In the genomic region with DNA sequence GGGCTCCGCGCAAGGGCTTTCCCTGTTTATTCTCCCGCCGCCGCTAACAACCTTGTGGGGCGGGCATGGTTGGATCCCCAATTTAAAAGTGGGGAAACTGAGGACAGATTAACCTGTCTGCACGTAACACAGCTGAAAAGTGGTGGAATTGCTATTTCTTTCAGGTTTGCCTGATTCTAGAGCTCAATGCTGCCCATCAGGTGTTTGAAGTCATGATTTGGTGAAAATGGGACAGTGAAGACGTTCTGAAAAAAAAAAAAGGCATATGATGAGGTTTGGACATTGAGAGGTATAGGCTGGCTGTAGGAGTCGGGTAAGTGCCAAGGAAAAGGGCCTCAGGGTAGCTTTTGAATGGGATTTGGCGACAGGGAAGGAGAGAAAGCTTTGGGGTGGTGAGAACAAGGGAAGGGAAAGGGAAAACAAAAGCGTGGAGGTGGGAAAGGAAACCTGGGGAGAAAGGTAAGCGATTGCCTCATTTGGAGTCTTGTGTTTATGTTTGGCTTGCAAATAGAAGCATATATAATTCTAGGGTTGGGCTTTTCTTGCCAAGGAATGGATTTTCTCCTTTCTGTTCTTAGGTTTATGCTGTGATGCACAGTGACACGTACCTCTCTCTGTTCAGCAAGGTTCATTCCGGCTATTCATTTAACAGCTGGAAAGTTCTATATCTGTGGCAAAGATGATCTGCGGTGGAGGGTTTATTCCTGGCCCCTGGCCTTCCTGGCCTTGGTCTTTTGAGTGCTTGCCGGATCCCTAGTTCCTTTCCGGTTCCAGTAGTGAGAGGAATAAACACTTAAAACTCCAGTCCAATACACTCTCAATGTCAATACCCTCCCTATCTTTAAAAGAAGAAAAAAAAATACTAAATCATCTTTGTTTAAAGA, we compare ENCODE assay signal across 7 cellular contexts. TPM values are rescaled to one million over a fixed set of nuclear protein-coding genes. Genes with fewer than 3 reads are reported as not detected.
DNase-seq lines count a peak whose midpoint lies in the region; ATAC-seq and TF ChIP-seq lines count a peak whose summit lies in the region.

No MANE protein-coding gene starts in this region.

- H3K4me3 ChIP-seq in GM23338, result peak overlapping the region; percentile 88
- peak overlapping the region; percentile 52 to 69 (median 62) for H3K4me3 ChIP-seq in Peyer's patch
- H3K4me3 ChIP-seq in esophagus squamous epithelium, result peak overlapping the region; percentile 43 to 81 (median 61)
- H3K4me3 ChIP-seq in retinal pigment epithelial cell (ENCODE audit: low read length), result peak overlapping the region; percentile 89

- intact Hi-C loops in esophagus squamous epithelium (cut with DNase I), result no loop called here

- H3K4me2 ChIP-seq in GM23338, result peak overlapping the region; percentile 100

- DNase-seq in GM23338 (ENCODE audit: low spot score) (no peak), Peyer's patch (no peak), esophagus squamous epithelium (lab: John Stamatoyannopoulos, UW) (no peak), retinal pigment epithelial cell (ENCODE audit: low read depth) (no peak), iPS-NIHi11 (ENCODE audit: low spot score) (no peak), NCI-H2227 treated with DMSO at 0.1 percent for 48 hours (lab: John Stamatoyannopoulos, UW) (no peak)

- peaks cover 11% of the 10 kb centered on the region for H4K20me1 ChIP-seq in GM23338 (replicated peaks; ENCODE audit: insufficient read depth)

- H3K9me3 Mint-ChIP-seq in GM23338, result no peaks in the 10 kb centered on the region

- peak overlapping the region; percentile 77 for H3K4me3 Mint-ChIP-seq in GM23338

- TF ChIP-seq POLR2A in Peyer's patch (IDR thresholded peaks at IDR 0.05) (no peak), esophagus squamous epithelium (IDR thresholded peaks at IDR 0.05) (no peak)

- 5 to 8% methylated on average over 16 to 17 of the region's 17 CpGs for WGBS in esophagus squamous epithelium, 2 donors

- H3K79me2 ChIP-seq in GM23338 (replicated peaks; ENCODE audit: insufficient read depth), result peaks cover 15% of the 10 kb centered on the region

- H3K9me2 ChIP-seq in GM23338 (ENCODE audit: insufficient read depth), result no peaks in the 10 kb centered on the region

- peak overlapping the region; percentile 93 for H2AFZ ChIP-seq in GM23338

- peaks cover 46% of the 10 kb centered on the region for H3K4me1 Mint-ChIP-seq in GM23338

- TF ChIP-seq CTCF in GM23338 (conservative IDR thresholded peaks at IDR 0.05; ENCODE audit: low read depth in 2 of 2), result no peak
- no peak for TF ChIP-seq CTCF in Peyer's patch (IDR thresholded peaks at IDR 0.05)
- TF ChIP-seq CTCF in esophagus squamous epithelium (IDR thresholded peaks at IDR 0.05), result no peak
- TF ChIP-seq CTCF in retinal pigment epithelial cell (conservative IDR thresholded peaks at IDR 0.05; ENCODE audit: low read depth, low read length), result no peak

- peaks cover 10% of the 10 kb centered on the region for H3F3A ChIP-seq in GM23338 (replicated peaks; ENCODE audit: low read depth)

- H3K27ac Mint-ChIP-seq in GM23338, result 0 out of 2 replicates have a peak overlapping the region, but pooled peaks have one; percentile 0

- no peaks in the 10 kb centered on the region for H3K9me3 ChIP-seq in Peyer's patch
- no peaks in the 10 kb centered on the region for H3K9me3 ChIP-seq in esophagus squamous epithelium

- H3K27me3 ChIP-seq in GM23338 (ENCODE audit: insufficient read depth) (peaks cover 14% of the 10 kb centered on the region), Peyer's patch (no peaks in the 10 kb centered on the region), esophagus squamous epithelium (no peaks in the 10 kb centered on the region)

- peak overlapping the region; percentile 39; the same call in 1 of the 2 replicates for H3K27ac ChIP-seq in GM23338 (ENCODE audit: low read depth)
- peak overlapping the region; percentile 76 to 100 (median 98) for H3K27ac ChIP-seq in Peyer's patch
- peak overlapping the region; percentile 82 to 97 (median 88) for H3K27ac ChIP-seq in esophagus squamous epithelium

- no peaks in the 10 kb centered on the region for H3K36me3 ChIP-seq in GM23338 (ENCODE audit: insufficient read depth)
- H3K36me3 ChIP-seq in Peyer's patch, result no peaks in the 10 kb centered on the region
- no peaks in the 10 kb centered on the region for H3K36me3 ChIP-seq in esophagus squamous epithelium

- H3K4me1 ChIP-seq in GM23338 (ENCODE audit: insufficient read depth), result peaks cover 25% of the 10 kb centered on the region
- H3K4me1 ChIP-seq in Peyer's patch, result peaks cover 0 to 28% (median 8%) of the 10 kb centered on the region in 4 donors
- H3K4me1 ChIP-seq in esophagus squamous epithelium, result peaks cover 6 to 43% (median 24%) of the 10 kb centered on the region in 3 donors

- H3K27me3 Mint-ChIP-seq in GM23338 (ENCODE audit: insufficient read depth, low read depth, poor library complexity), result peaks cover 6% of the 10 kb centered on the region

- ATAC-seq in GM23338 (no peak), GM18517 (IDR thresholded peaks at IDR 0.05; ENCODE audit: unreplicated experiment) (no peak)

- H3K36me3 Mint-ChIP-seq in GM23338 (ENCODE audit: low read depth), result no peaks in the 10 kb centered on the region; the same call in 2 of the 3 replicates

TF ChIP-seq in GM23338, 12 proteins besides CTCF, POLR2A, EP300 and RAD21 (continues in another document):
- TF ChIP-seq ETS1 (IDR thresholded peaks at IDR 0.05), result no peak
- TF ChIP-seq ZNF331 (CRISPR knock-in tag; IDR thresholded peaks at IDR 0.05; ENCODE audit: low read depth), result no peak
- TF ChIP-seq, protein P1, sequence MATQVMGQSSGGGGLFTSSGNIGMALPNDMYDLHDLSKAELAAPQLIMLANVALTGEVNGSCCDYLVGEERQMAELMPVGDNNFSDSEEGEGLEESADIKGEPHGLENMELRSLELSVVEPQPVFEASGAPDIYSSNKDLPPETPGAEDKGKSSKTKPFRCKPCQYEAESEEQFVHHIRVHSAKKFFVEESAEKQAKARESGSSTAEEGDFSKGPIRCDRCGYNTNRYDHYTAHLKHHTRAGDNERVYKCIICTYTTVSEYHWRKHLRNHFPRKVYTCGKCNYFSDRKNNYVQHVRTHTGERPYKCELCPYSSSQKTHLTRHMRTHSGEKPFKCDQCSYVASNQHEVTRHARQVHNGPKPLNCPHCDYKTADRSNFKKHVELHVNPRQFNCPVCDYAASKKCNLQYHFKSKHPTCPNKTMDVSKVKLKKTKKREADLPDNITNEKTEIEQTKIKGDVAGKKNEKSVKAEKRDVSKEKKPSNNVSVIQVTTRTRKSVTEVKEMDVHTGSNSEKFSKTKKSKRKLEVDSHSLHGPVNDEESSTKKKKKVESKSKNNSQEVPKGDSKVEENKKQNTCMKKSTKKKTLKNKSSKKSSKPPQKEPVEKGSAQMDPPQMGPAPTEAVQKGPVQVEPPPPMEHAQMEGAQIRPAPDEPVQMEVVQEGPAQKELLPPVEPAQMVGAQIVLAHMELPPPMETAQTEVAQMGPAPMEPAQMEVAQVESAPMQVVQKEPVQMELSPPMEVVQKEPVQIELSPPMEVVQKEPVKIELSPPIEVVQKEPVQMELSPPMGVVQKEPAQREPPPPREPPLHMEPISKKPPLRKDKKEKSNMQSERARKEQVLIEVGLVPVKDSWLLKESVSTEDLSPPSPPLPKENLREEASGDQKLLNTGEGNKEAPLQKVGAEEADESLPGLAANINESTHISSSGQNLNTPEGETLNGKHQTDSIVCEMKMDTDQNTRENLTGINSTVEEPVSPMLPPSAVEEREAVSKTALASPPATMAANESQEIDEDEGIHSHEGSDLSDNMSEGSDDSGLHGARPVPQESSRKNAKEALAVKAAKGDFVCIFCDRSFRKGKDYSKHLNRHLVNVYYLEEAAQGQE (IDR thresholded peaks at IDR 0.05; ENCODE audit: unreplicated experiment), result no peak
- no peak for TF ChIP-seq ZNF114 (CRISPR knock-in tag; IDR thresholded peaks at IDR 0.05)
- no peak for TF ChIP-seq CREB1 (CRISPR knock-in tag; IDR thresholded peaks at IDR 0.05; ENCODE audit: low read depth)
- no peak for TF ChIP-seq STAT1 (IDR thresholded peaks at IDR 0.05; ENCODE audit: unreplicated experiment)
- no peak for TF ChIP-seq JUNB (IDR thresholded peaks at IDR 0.05; ENCODE audit: unreplicated experiment)
- no peak for TF ChIP-seq POLR2AphosphoS5 (IDR thresholded peaks at IDR 0.05; ENCODE audit: low read depth)
- TF ChIP-seq NANOG (IDR thresholded peaks at IDR 0.05; ENCODE audit: borderline replicate concordance), result no peak
- TF ChIP-seq EZH2phosphoT487 (IDR thresholded peaks at IDR 0.05; ENCODE audit: unreplicated experiment), result no peak

RNA-seq across cellular contexts. Expression of gene STIM2, which starts 2.4 kb away (rescaled TPM):
- total RNA-seq in GM23338 (2014; rRNA removed; shearing (Covaris generic)), result 13.1 and 15.1 TPM in 2 replicates
- polyA plus RNA-seq in GM23338 (2016; fragmentation: Nextera tagmentation; extraction: Ambion mirVana), result 17.4 and 17.8 TPM in 2 replicates
- total RNA-seq in Peyer's patch, result 10 to 100 TPM; 35.7 to 82.5 (median 39.2) TPM
- 10 to 100 TPM in 2 of 4 donors, 1 to 10 TPM in 2; 3.4 to 13.4 (median 8.2) TPM for total RNA-seq in esophagus squamous epithelium

Comparison
In these comparisons a context has a peak if more than half of its experiments do, and no peak if none do; other contexts are left out.
1. H3K27ac ChIP-seq: peak in every context shown above with its lines; median percentile 98 in Peyer's patch; 88 in esophagus squamous epithelium; 39 in GM23338.